ENCODE assay signal across 8 cellular contexts in genomic region chr17:64661041-64661730, GRCh38. TPM values are rescaled to one million over a fixed set of nuclear protein-coding genes. Genes with fewer than 3 reads are reported as not detected.
DNase-seq lines count a peak whose midpoint lies in the region; ATAC-seq and TF ChIP-seq lines count a peak whose summit lies in the region.
"Not testable (repeated sequence)": the region's sequence is repeated elsewhere in the genome, so short reads cannot be mapped to it uniquely, and the experiment has no call there.

No MANE protein-coding gene starts in this region.

- H3K27ac ChIP-seq in vagina = peak overlapping the region; percentile 88

- H3K27me3 Mint-ChIP-seq in activated T-helper 2 cell treated with anti-CD3 and anti-CD28 coated beads, Interferon-gamma antibody, Interleukin-2, Interleukin-4, amounts not matched to agents 10 μg/mL and 5 μg/mL and 100 μg/mL, durations not matched to agents 14 hours and 24 hours and 36 hours (ENCODE audit: low read depth); memory B cell: not testable (repeated sequence)

- ATAC-seq in GM18909 (IDR thresholded peaks at IDR 0.05; ENCODE audit: poor library complexity, unreplicated experiment) (peak; percentile 11), SK-N-SH treated with all-trans-retinoic acid at 6 μM for 48 hours (peak; percentile 27)
- not testable (repeated sequence) for ATAC-seq in memory B cell (ENCODE audit: low read depth)

- peak overlapping the region; percentile 93 for H3K27ac Mint-ChIP-seq in activated T-helper 2 cell treated with anti-CD3 and anti-CD28 coated beads, Interferon-gamma antibody, Interleukin-2, Interleukin-4, amounts not matched to agents 10 μg/mL and 5 μg/mL and 100 μg/mL, durations not matched to agents 14 hours and 24 hours and 36 hours
- H3K27ac Mint-ChIP-seq in memory B cell = peak overlapping the region; percentile 96

- TF ChIP-seq POLR2A in vagina (IDR thresholded peaks at IDR 0.05) = not testable (repeated sequence)

- not testable (repeated sequence) for H3K9me3 ChIP-seq in vagina

- DNase-seq in KBM-7 (peak; percentile 43), epithelial cell of esophagus (ENCODE audit: low read depth) (peak; percentile 42), memory B cell (ENCODE audit: low spot score in 2 of 2) (peak in 1 of 2 donors; percentile 29)
- DNase-seq in activated T-helper 2 cell treated with anti-CD3 and anti-CD28 coated beads, Interferon-gamma antibody, Interleukin-2, Interleukin-4, amounts not matched to agents 10 μg/mL and 5 μg/mL and 100 μg/mL, durations not matched to agents 14 hours and 24 hours and 36 hours (ENCODE audit: low spot score) = peak; percentile 20
- peak; percentile 6 to 24 (median 20) for DNase-seq in stimulated activated CD4-positive, alpha-beta T cell treated with anti-CD3 and anti-CD28 coated beads, Interleukin-12 subunit alpha, Interleukin-12 subunit beta, amount 100 ng/mL, for 48 hours (ENCODE audit: low read depth in 2 of 3, low spot score in 1 of 3)
- DNase-seq in vagina (ENCODE audit: extremely low spot score in 2 of 2) = not testable (repeated sequence)

- H3K9me3 Mint-ChIP-seq in activated T-helper 2 cell treated with anti-CD3 and anti-CD28 coated beads, Interferon-gamma antibody, Interleukin-2, Interleukin-4, amounts not matched to agents 10 μg/mL and 5 μg/mL and 100 μg/mL, durations not matched to agents 14 hours and 24 hours and 36 hours; memory B cell: not testable (repeated sequence)

- H3K4me3 Mint-ChIP-seq in activated T-helper 2 cell treated with anti-CD3 and anti-CD28 coated beads, Interferon-gamma antibody, Interleukin-2, Interleukin-4, amounts not matched to agents 10 μg/mL and 5 μg/mL and 100 μg/mL, durations not matched to agents 14 hours and 24 hours and 36 hours (ENCODE audit: low read depth) = peak overlapping the region; percentile 96
- peak overlapping the region; percentile 94 for H3K4me3 Mint-ChIP-seq in memory B cell

- H3K4me1 Mint-ChIP-seq in activated T-helper 2 cell treated with anti-CD3 and anti-CD28 coated beads, Interferon-gamma antibody, Interleukin-2, Interleukin-4, amounts not matched to agents 10 μg/mL and 5 μg/mL and 100 μg/mL, durations not matched to agents 14 hours and 24 hours and 36 hours (ENCODE audit: low read depth) = peaks cover 27% of the 10 kb centered on the region
- H3K4me1 Mint-ChIP-seq in memory B cell = peaks cover 20% of the 10 kb centered on the region

- H3K27me3 ChIP-seq in vagina = not testable (repeated sequence)

- in situ Hi-C loops in KBM-7 (cut with MboI; ENCODE audit: low pct_unique_long_range_greater_than_20kb, low sequenced_read_pairs) = not testable (repeated sequence)

- TF ChIP-seq CTCF in epithelial cell of esophagus (IDR thresholded peaks at IDR 0.05; ENCODE audit: insufficient read depth, low read depth, low read length, missing control alignments); vagina (IDR thresholded peaks at IDR 0.05): not testable (repeated sequence)

- intact Hi-C loops in activated T-helper 2 cell treated with anti-CD3 and anti-CD28 coated beads, Interferon-gamma antibody, Interleukin-2, Interleukin-4, amounts not matched to agents 10 μg/mL and 5 μg/mL and 100 μg/mL, durations not matched to agents 14 hours and 24 hours and 36 hours (cut with micrococcal nuclease) = loop anchor here (2.0 to 10.0 kb wide), 4 partner anchors 46 to 164 kb away; partner anchors contain the start of genes CEP95, DDX5 and POLG2
- intact Hi-C loops in vagina (cut with DNase I) = loop anchor here (10.0 kb wide), 1 partner anchor 84 kb away; no protein-coding TSS in a partner anchor

- H3K36me3 ChIP-seq in vagina = not testable (repeated sequence)

- peaks cover 39% of the 10 kb centered on the region for H3K4me1 ChIP-seq in vagina

- H3K4me3 ChIP-seq in epithelial cell of esophagus (ENCODE audit: low read length) (peak overlapping the region; percentile 74), vagina (peak overlapping the region; percentile 70 to 88)

- peaks cover 18% of the 10 kb centered on the region for H3K36me3 Mint-ChIP-seq in activated T-helper 2 cell treated with anti-CD3 and anti-CD28 coated beads, Interferon-gamma antibody, Interleukin-2, Interleukin-4, amounts not matched to agents 10 μg/mL and 5 μg/mL and 100 μg/mL, durations not matched to agents 14 hours and 24 hours and 36 hours (ENCODE audit: low read depth)
- H3K36me3 Mint-ChIP-seq in memory B cell = not testable (repeated sequence)

TF ChIP-seq in SK-N-SH treated with all-trans-retinoic acid at 6 μM for 48 hours, 23 proteins besides CTCF, POLR2A, EP300 and RAD21:
- TF ChIP-seq PATZ1 (CRISPR knock-in tag; IDR thresholded peaks at IDR 0.05; ENCODE audit: borderline replicate concordance) = peak; percentile 45; the same call in 1 of the 2 replicates
TF ChIP-seq in SK-N-SH treated with all-trans-retinoic acid at 6 μM for 48 hours: peak in this region for 1; not testable (repeated sequence) for 22.

RNA-seq across cellular contexts. Expression of gene SMURF2, which starts 0.9 kb away (rescaled TPM):
- total RNA-seq in activated T-helper 2 cell treated with anti-CD3 and anti-CD28 coated beads, Interferon-gamma antibody, Interleukin-2, Interleukin-4, amounts not matched to agents 10 μg/mL and 5 μg/mL and 100 μg/mL, durations not matched to agents 14 hours and 24 hours and 36 hours = 12.6 and 13.1 TPM in 2 replicates
- total RNA-seq in vagina = 19.9 TPM
